In the genomic region with DNA sequence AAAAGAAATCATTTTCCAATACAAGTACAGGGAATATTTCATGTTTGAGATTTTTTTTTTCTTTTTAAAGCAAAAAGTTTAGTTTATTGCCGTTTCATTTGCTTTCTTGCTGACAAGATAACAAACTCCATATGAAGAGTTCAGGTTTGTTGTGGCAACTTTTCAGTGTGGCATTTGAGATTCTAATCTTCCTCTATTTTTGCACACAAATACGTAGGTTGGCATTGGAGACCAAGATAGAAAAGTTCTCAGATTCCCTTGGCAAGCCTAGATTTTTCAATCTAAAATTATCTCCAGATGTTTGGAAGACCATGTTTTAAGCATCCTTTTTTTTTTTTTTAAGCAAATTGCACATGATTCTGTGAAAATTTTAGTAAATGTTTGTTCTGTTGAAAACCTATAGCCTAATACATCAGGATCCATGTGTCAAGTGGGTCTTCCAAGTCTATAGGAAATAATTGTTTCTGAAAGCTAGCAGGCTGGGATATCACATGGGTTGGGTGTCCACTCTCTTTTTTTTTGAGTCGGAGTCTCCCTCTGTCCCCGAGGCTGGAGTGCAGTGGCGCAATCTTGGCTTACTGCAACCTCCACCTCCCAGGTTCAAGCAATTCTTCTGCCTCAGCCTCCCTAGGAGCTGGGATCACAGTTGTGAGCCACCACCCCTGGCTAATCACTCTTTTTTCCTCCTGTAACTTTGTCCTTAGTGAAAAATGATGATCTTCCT, we compare ENCODE assay signal across 15 cellular contexts. TPM values are rescaled to one million over a fixed set of nuclear protein-coding genes. Genes with fewer than 3 reads are reported as not detected.
DNase-seq lines count a peak whose midpoint lies in the region; ATAC-seq and TF ChIP-seq lines count a peak whose summit lies in the region.
"Had no signal": no experiment of that assay in that cellular context is flagged by ENCODE, and none has a peak within 500 bp of the region (broad histone marks: within the 10 kb centered on the region; RNA-seq: fewer than 3 reads in every experiment).

No MANE protein-coding gene starts in this region.

- no peaks in the 10 kb centered on the region for H3K27me3 Mint-ChIP-seq in CD4-positive, alpha-beta T cell
- H3K27me3 Mint-ChIP-seq in nephron progenitor cell (ENCODE audit: low read depth, poor library complexity) = no peaks in the 10 kb centered on the region

- H3K9me3 ChIP-seq in CD4-positive, alpha-beta T cell (ENCODE audit: control insufficient read depth, low read length) = no peaks in the 10 kb centered on the region
- H3K9me3 ChIP-seq in Karpas-422 (ENCODE audit: low read length) = no peaks in the 10 kb centered on the region
- no peaks in the 10 kb centered on the region for H3K9me3 ChIP-seq in breast epithelium
- H3K9me3 ChIP-seq in effector memory CD4-positive, alpha-beta T cell (ENCODE audit: control insufficient read depth, low read length) = no peaks in the 10 kb centered on the region
- no peaks in the 10 kb centered on the region for H3K9me3 ChIP-seq in osteoblast (ENCODE audit: low read depth, low read length)
- H3K9me3 ChIP-seq: BLaER1 had no signal

- TF ChIP-seq CTCF in CD4-positive, alpha-beta T cell (IDR thresholded peaks at IDR 0.05) = no peak
- TF ChIP-seq CTCF in breast epithelium (IDR thresholded peaks at IDR 0.05) = no peak
- no peak for TF ChIP-seq CTCF in nephron progenitor cell (IDR thresholded peaks at IDR 0.05)
- TF ChIP-seq CTCF in osteoblast (IDR thresholded peaks at IDR 0.05; ENCODE audit: extremely low read depth, low read depth, low read length) = no peak

- intact Hi-C loops in CD4-positive, alpha-beta T cell (cut with DNase I, micrococcal nuclease) = loop anchor here in 1 of 2 experiments (5.0 kb wide), 1 partner anchor 40 kb away; no protein-coding TSS in a partner anchor
- intact Hi-C loops in breast epithelium (cut with DNase I; ENCODE audit: low total_unique reads) = no loop called here

- peak overlapping the region; percentile 94 for H3K27ac Mint-ChIP-seq in CD4-positive, alpha-beta T cell
- no peak overlapping the region for H3K27ac Mint-ChIP-seq in nephron progenitor cell

- no peak overlapping the region for H3K9ac ChIP-seq in Karpas-422 (ENCODE audit: low read length)
- H3K9ac ChIP-seq: BLaER1 had no signal

- DNase-seq in CD4-positive, alpha-beta T cell = no peak
- DNase-seq in Karpas-422 (peak; percentile 40), breast epithelium (ENCODE audit: low spot score in 2 of 2) (no peak), nephron progenitor cell (no peak), NCI-H2171 treated with DMSO at 0.1 percent for 48 hours (lab: John Stamatoyannopoulos, UW) (no peak), NCI-H1092 treated with DMSO at 0.1 percent for 48 hours (lab: John Stamatoyannopoulos, UW) (no peak), osteoblast (ENCODE audit: insufficient read length, low spot score, missing footprints) (no peak)
- DNase-seq in effector memory CD4-positive, alpha-beta T cell = no peak
- DNase-seq: activated CD4-positive, alpha-beta T cell treated with anti-CD3 and anti-CD28 coated beads for 4 hours; dorsolateral prefrontal cortex; EL; NCI-H2081; NCI-H774; substantia nigra had no signal

- peak overlapping the region; percentile 98 for H3K4me3 Mint-ChIP-seq in CD4-positive, alpha-beta T cell
- peak overlapping the region; percentile 38 for H3K4me3 Mint-ChIP-seq in nephron progenitor cell

- H4K20me1 ChIP-seq in Karpas-422 (ENCODE audit: insufficient read depth, low read depth, low read length) (no peaks in the 10 kb centered on the region), osteoblast (ENCODE audit: insufficient read depth, low read length) (peaks cover 2% of the 10 kb centered on the region)

- CTCF ChIA-PET in CD4-positive, alpha-beta T cell (lab: Charles Lee) = interaction anchor here (0.6 kb wide), 1 partner anchor 64 kb away, joined by 4 read pairs; no protein-coding TSS in a partner anchor

- POLR2A ChIA-PET in CD4-positive, alpha-beta T cell (lab: Charles Lee) = interaction anchor here (1.0 to 2.8 kb wide), 2 partner anchors 13 kb away, joined by 5 to 30 read pairs; no protein-coding TSS in a partner anchor

- no peak overlapping the region for H3K27ac ChIP-seq in CD4-positive, alpha-beta T cell (ENCODE audit: low read depth, low read length)
- no peak overlapping the region for H3K27ac ChIP-seq in Karpas-422 (ENCODE audit: low read length)
- peak overlapping the region; percentile 20 to 36 for H3K27ac ChIP-seq in breast epithelium
- H3K27ac ChIP-seq in effector memory CD4-positive, alpha-beta T cell (ENCODE audit: insufficient read depth, low read length, poor library complexity, severe bottlenecking) = no peak overlapping the region
- no peak overlapping the region for H3K27ac ChIP-seq in osteoblast (ENCODE audit: low read depth, low read length)
- H3K27ac ChIP-seq: BLaER1 had no signal

- H3K4me1 ChIP-seq in Karpas-422 (ENCODE audit: low read length) = peaks cover 22% of the 10 kb centered on the region
- H3K4me1 ChIP-seq in breast epithelium = peaks cover 0 to 9% of the 10 kb centered on the region in 2 donors
- H3K4me1 ChIP-seq in effector memory CD4-positive, alpha-beta T cell (ENCODE audit: control insufficient read depth, insufficient read depth, low read length, poor library complexity, severe bottlenecking) = peaks cover 7% of the 10 kb centered on the region
- H3K4me1 ChIP-seq in osteoblast (ENCODE audit: insufficient read depth, low read length) = peaks cover 39% of the 10 kb centered on the region

- peaks cover 72% of the 10 kb centered on the region for H3K79me2 ChIP-seq in Karpas-422 (ENCODE audit: low read length)
- peaks cover 72% of the 10 kb centered on the region for H3K79me2 ChIP-seq in osteoblast (ENCODE audit: insufficient read depth, low read length)

- H3K4me3 ChIP-seq in Karpas-422 (ENCODE audit: low read length) (no peak overlapping the region), breast epithelium (no peak overlapping the region), osteoblast (ENCODE audit: insufficient read depth, low read length) (no peak overlapping the region)
- no peak overlapping the region for H3K4me3 ChIP-seq in effector memory CD4-positive, alpha-beta T cell (ENCODE audit: insufficient read depth, low read depth, low read length, poor library complexity, severe bottlenecking)
- H3K4me3 ChIP-seq: BLaER1 had no signal

- no peaks in the 10 kb centered on the region for H3K9me3 Mint-ChIP-seq in CD4-positive, alpha-beta T cell
- H3K9me3 Mint-ChIP-seq in nephron progenitor cell = no peaks in the 10 kb centered on the region

- no peaks in the 10 kb centered on the region for H3K27me3 ChIP-seq in CD4-positive, alpha-beta T cell (ENCODE audit: control insufficient read depth, insufficient read depth, low read length)
- H3K27me3 ChIP-seq in Karpas-422 (ENCODE audit: low read length) (no peaks in the 10 kb centered on the region), breast epithelium (no peaks in the 10 kb centered on the region), osteoblast (ENCODE audit: insufficient read depth, low read length) (no peaks in the 10 kb centered on the region)
- H3K27me3 ChIP-seq in effector memory CD4-positive, alpha-beta T cell (replicated peaks; ENCODE audit: control insufficient read depth, insufficient read depth, low read length, poor library complexity, severe bottlenecking) = no peaks in the 10 kb centered on the region
- H3K27me3 ChIP-seq: BLaER1, dorsolateral prefrontal cortex had no signal

- H3K4me1 Mint-ChIP-seq in CD4-positive, alpha-beta T cell (ENCODE audit: low read depth) = peaks cover 71% of the 10 kb centered on the region
- peaks cover 57% of the 10 kb centered on the region for H3K4me1 Mint-ChIP-seq in nephron progenitor cell

- H3K4me2 ChIP-seq in Karpas-422 (ENCODE audit: low read depth, low read length, poor library complexity, severe bottlenecking) (no peak overlapping the region), osteoblast (ENCODE audit: insufficient read depth, low read length) (no peak overlapping the region)
- H3K4me2 ChIP-seq: BLaER1 had no signal

- ATAC-seq in CD4-positive, alpha-beta T cell (ENCODE audit: poor library complexity) = no peak

- H3K9me2 ChIP-seq in Karpas-422 (replicated peaks; ENCODE audit: insufficient read depth, low read length) = no peaks in the 10 kb centered on the region

- H2AFZ ChIP-seq in Karpas-422 (ENCODE audit: low read length) (no peak overlapping the region), osteoblast (ENCODE audit: low read length) (no peak overlapping the region)

- no peaks in the 10 kb centered on the region for H3K36me3 ChIP-seq in Karpas-422 (ENCODE audit: insufficient read depth, low read length)
- no peaks in the 10 kb centered on the region for H3K36me3 ChIP-seq in breast epithelium
- no peaks in the 10 kb centered on the region for H3K36me3 ChIP-seq in effector memory CD4-positive, alpha-beta T cell (ENCODE audit: control insufficient read depth, insufficient read depth, low read length)
- H3K36me3 ChIP-seq in osteoblast (ENCODE audit: insufficient read depth, low read length) = peaks cover 4% of the 10 kb centered on the region
- H3K36me3 ChIP-seq: BLaER1 had no signal

- no peak for TF ChIP-seq POLR2A in breast epithelium (IDR thresholded peaks at IDR 0.05)

- H3K36me3 Mint-ChIP-seq in CD4-positive, alpha-beta T cell (ENCODE audit: low read depth) = peaks cover 37% of the 10 kb centered on the region
- H3K36me3 Mint-ChIP-seq in nephron progenitor cell (ENCODE audit: low read depth) = peaks cover 14% of the 10 kb centered on the region

RNA-seq across cellular contexts. Expression of gene GARRE1, which starts 2.6 kb away (rescaled TPM):
- total RNA-seq in CD4-positive, alpha-beta T cell = 10 to 100 TPM; 69.7 to 72.0 TPM
- total RNA-seq in Karpas-422 (2014; rRNA removed; shearing (Covaris generic); ENCODE audit: low replicate concordance) = 22.1 and 22.8 TPM in 2 replicates
- total RNA-seq in breast epithelium (10 to 100 TPM; 21.0 to 43.9 (median 25.2) TPM), osteoblast (25.0 and 29.8 TPM in 2 replicates)

Comparison
In these comparisons a context has a peak if more than half of its experiments do, and no peak if none do; other contexts are left out.
1. H3K27ac ChIP-seq: peak in breast epithelium (2 of 2); none in CD4-positive, alpha-beta T cell (single experiment), Karpas-422 (single experiment), effector memory CD4-positive, alpha-beta T cell (single experiment) and osteoblast (single experiment).